In genomic region chrY:8361715-8362114, GRCh38 we compare ENCODE assay signal across 33 cellular contexts.
"Had no signal": no experiment of that assay in that cellular context is flagged by ENCODE, and none has a peak within 500 bp of the region (broad histone marks: within the 10 kb centered on the region; RNA-seq: fewer than 3 reads in every experiment).

No MANE protein-coding gene starts in this region.

- H3K4me1 ChIP-seq: body of pancreas had no signal

- H3K9me3 Mint-ChIP-seq: activated B cell treated with CpG ODN at 0.5 μM for 24 hours; activated CD4-positive, alpha-beta memory T cell treated with anti-CD3 and anti-CD28 coated beads for 36 hours; activated CD4-positive, alpha-beta T cell treated with anti-CD3 and anti-CD28 coated beads, Interleukin-2, amount 10 ng/mL, durations not matched to agents 24 days and 14 days; activated CD8-positive, alpha-beta T cell treated with anti-CD3 and anti-CD28 coated beads for 36 hours; activated naive CD4-positive, alpha-beta T cell treated with anti-CD3 and anti-CD28 coated beads, Interleukin-2, amount 10 ng/mL, durations not matched to agents 7 days and 5 days; activated naive CD4-positive, alpha-beta T cell treated with anti-CD3 and anti-CD28 coated beads, Interleukin-2, amount 50 U/mL, for 24 hours; activated naive CD8-positive, alpha-beta T cell treated with anti-CD3 and anti-CD28 coated beads, Interleukin-2, amount 10 ng/mL, durations not matched to agents 7 days and 5 days; activated naive CD8-positive, alpha-beta T cell treated with anti-CD3 and anti-CD28 coated beads, Interleukin-2, amount 50 U/mL, for 24 hours; activated T-cell treated with anti-CD3 and anti-CD28 coated beads, Interleukin-2, amount 50 U/mL, for 4 hours; activated T-cell treated with anti-CD3 and anti-CD28 coated beads, Interleukin-2, amount 50 U/mL, for 72 hours; activated T-helper 1 cell treated with anti-CD3 and anti-CD28 coated beads, Interleukin-12 subunit alpha, Interleukin-12 subunit beta, Interleukin-2, Interleukin-4 antibody, amounts not matched to agents 30 ng/mL and 10 ng/mL and 1 ng/mL, durations not matched to agents 14 hours and 24 hours and 36 hours; activated T-helper 2 cell treated with anti-CD3 and anti-CD28 coated beads, Interferon-gamma antibody, Interleukin-2, Interleukin-4, amounts not matched to agents 10 μg/mL and 5 μg/mL and 100 μg/mL, durations not matched to agents 14 hours and 24 hours and 36 hours; T-helper 2 cell treated with Interferon-gamma antibody and Interleukin-4, amounts not matched to agents 5 μg/mL and 100 μg/mL, for 36 hours had no signal

- H3K27me3 ChIP-seq: body of pancreas, brain microvascular endothelial cell had no signal

- H3K27ac ChIP-seq: body of pancreas, brain microvascular endothelial cell, VCaP had no signal

- DNase-seq: activated B cell treated with CpG ODN at 0.5 μM for 24 hours; activated CD4-positive, alpha-beta memory T cell treated with anti-CD3 and anti-CD28 coated beads for 36 hours; activated CD4-positive, alpha-beta T cell treated with anti-CD3 and anti-CD28 coated beads, Interleukin-2, amount 10 ng/mL, durations not matched to agents 24 days and 14 days; activated CD4-positive, alpha-beta T cell treated with anti-CD3 and anti-CD28 coated beads, Interleukin-2, amount 50 U/mL, for 1 hour; activated CD4-positive, alpha-beta T cell treated with anti-CD3 and anti-CD28 coated beads, Interleukin-2, amount 50 U/mL, for 4 hours; activated CD8-positive, alpha-beta memory T cell treated with anti-CD3 and anti-CD28 coated beads, Interleukin-2, amount 50 U/mL, for 4 hours; activated CD8-positive, alpha-beta T cell treated with anti-CD3 and anti-CD28 coated beads for 36 hours; activated effector memory CD4-positive, alpha-beta T cell treated with Interleukin-2 at 50 U/mL for 16 hours; activated gamma-delta T cell; activated naive CD4-positive, alpha-beta T cell treated with anti-CD3 and anti-CD28 coated beads, Interleukin-2, amount 10 ng/mL, durations not matched to agents 7 days and 5 days; activated naive CD4-positive, alpha-beta T cell treated with Interleukin-2 at 50 U/mL for 16 hours; activated naive CD8-positive, alpha-beta T cell treated with anti-CD3 and anti-CD28 coated beads, Interleukin-2, amount 10 ng/mL, durations not matched to agents 7 days and 5 days; activated naive CD8-positive, alpha-beta T cell treated with anti-CD3 and anti-CD28 coated beads, Interleukin-2, amount 50 U/mL, for 24 hours; activated T-cell treated with anti-CD3 and anti-CD28 coated beads for 4 hours; activated T-cell treated with anti-CD3 and anti-CD28 coated beads, Interleukin-2, amount 50 U/mL, for 1 hour; activated T-cell treated with anti-CD3 and anti-CD28 coated beads, Interleukin-2, amount 50 U/mL, for 4 hours; activated T-cell treated with anti-CD3 and anti-CD28 coated beads, Interleukin-2, amount 50 U/mL, for 72 hours; amygdala; aorta; body of pancreas; brain microvascular endothelial cell; central memory CD4-positive, alpha-beta T cell; SW 1271; T-helper 1 cell; T-helper 2 cell; T-helper 9 cell had no signal

- H3K27me3 Mint-ChIP-seq: activated B cell treated with CpG ODN at 0.5 μM for 24 hours; activated CD4-positive, alpha-beta T cell treated with anti-CD3 and anti-CD28 coated beads, Interleukin-2, amount 10 ng/mL, durations not matched to agents 24 days and 14 days; activated CD8-positive, alpha-beta T cell treated with anti-CD3 and anti-CD28 coated beads for 36 hours; activated naive CD4-positive, alpha-beta T cell treated with anti-CD3 and anti-CD28 coated beads, Interleukin-2, amount 10 ng/mL, durations not matched to agents 7 days and 5 days; activated naive CD8-positive, alpha-beta T cell; activated naive CD8-positive, alpha-beta T cell treated with anti-CD3 and anti-CD28 coated beads, Interleukin-2, amount 10 ng/mL, durations not matched to agents 7 days and 5 days; activated naive CD8-positive, alpha-beta T cell treated with anti-CD3 and anti-CD28 coated beads, Interleukin-2, amount 50 U/mL, for 24 hours had no signal

- H3K36me3 Mint-ChIP-seq: activated CD4-positive, alpha-beta memory T cell treated with anti-CD3 and anti-CD28 coated beads for 36 hours; activated naive CD4-positive, alpha-beta T cell treated with anti-CD3 and anti-CD28 coated beads, Interleukin-2, amount 10 ng/mL, durations not matched to agents 7 days and 5 days; activated naive CD4-positive, alpha-beta T cell treated with anti-CD3 and anti-CD28 coated beads, Interleukin-2, amount 50 U/mL, for 24 hours; activated naive CD8-positive, alpha-beta T cell; activated naive CD8-positive, alpha-beta T cell treated with anti-CD3 and anti-CD28 coated beads, Interleukin-2, amount 10 ng/mL, durations not matched to agents 7 days and 5 days had no signal

- H3K4me3 ChIP-seq: body of pancreas had no signal

- ATAC-seq: activated CD8-positive, alpha-beta T cell treated with anti-CD3 and anti-CD28 coated beads for 36 hours; activated naive CD8-positive, alpha-beta T cell treated with anti-CD3 and anti-CD28 coated beads, Interleukin-2, amount 50 U/mL, for 24 hours; body of pancreas had no signal

- H3K27ac Mint-ChIP-seq: activated B cell treated with CpG ODN at 0.5 μM for 24 hours; activated CD4-positive, alpha-beta memory T cell treated with anti-CD3 and anti-CD28 coated beads for 36 hours; activated CD4-positive, alpha-beta T cell treated with anti-CD3 and anti-CD28 coated beads, Interleukin-2, amount 10 ng/mL, durations not matched to agents 24 days and 14 days; activated CD8-positive, alpha-beta T cell treated with anti-CD3 and anti-CD28 coated beads for 36 hours; activated naive CD4-positive, alpha-beta T cell treated with anti-CD3 and anti-CD28 coated beads, Interleukin-2, amount 10 ng/mL, durations not matched to agents 7 days and 5 days; activated naive CD4-positive, alpha-beta T cell treated with anti-CD3 and anti-CD28 coated beads, Interleukin-2, amount 50 U/mL, for 24 hours; activated naive CD8-positive, alpha-beta T cell; activated naive CD8-positive, alpha-beta T cell treated with anti-CD3 and anti-CD28 coated beads, Interleukin-2, amount 10 ng/mL, durations not matched to agents 7 days and 5 days; activated naive CD8-positive, alpha-beta T cell treated with anti-CD3 and anti-CD28 coated beads, Interleukin-2, amount 50 U/mL, for 24 hours; activated T-cell treated with anti-CD3 and anti-CD28 coated beads, Interleukin-2, amount 50 U/mL, for 72 hours; activated T-helper 1 cell treated with anti-CD3 and anti-CD28 coated beads, Interleukin-12 subunit alpha, Interleukin-12 subunit beta, Interleukin-2, Interleukin-4 antibody, amounts not matched to agents 30 ng/mL and 10 ng/mL and 1 ng/mL, durations not matched to agents 14 hours and 24 hours and 36 hours; activated T-helper 2 cell treated with anti-CD3 and anti-CD28 coated beads, Interferon-gamma antibody, Interleukin-2, Interleukin-4, amounts not matched to agents 10 μg/mL and 5 μg/mL and 100 μg/mL, durations not matched to agents 14 hours and 24 hours and 36 hours; T-helper 1 cell treated with Interleukin-12 subunit alpha and Interleukin-12 subunit beta and Interleukin-4 antibody, amounts not matched to agents 30 μg/mL and 1 μg/mL, for 36 hours; T-helper 2 cell treated with Interferon-gamma antibody and Interleukin-4, amounts not matched to agents 5 μg/mL and 100 μg/mL, for 36 hours had no signal

- H3K36me3 ChIP-seq: brain microvascular endothelial cell had no signal

- H3K4me3 Mint-ChIP-seq: activated B cell treated with CpG ODN at 0.5 μM for 24 hours; activated CD4-positive, alpha-beta memory T cell treated with anti-CD3 and anti-CD28 coated beads for 36 hours; activated CD4-positive, alpha-beta T cell treated with anti-CD3 and anti-CD28 coated beads, Interleukin-2, amount 10 ng/mL, durations not matched to agents 24 days and 14 days; activated CD8-positive, alpha-beta T cell treated with anti-CD3 and anti-CD28 coated beads for 36 hours; activated naive CD4-positive, alpha-beta T cell treated with anti-CD3 and anti-CD28 coated beads, Interleukin-2, amount 10 ng/mL, durations not matched to agents 7 days and 5 days; activated naive CD4-positive, alpha-beta T cell treated with anti-CD3 and anti-CD28 coated beads, Interleukin-2, amount 50 U/mL, for 24 hours; activated naive CD8-positive, alpha-beta T cell; activated naive CD8-positive, alpha-beta T cell treated with anti-CD3 and anti-CD28 coated beads, Interleukin-2, amount 10 ng/mL, durations not matched to agents 7 days and 5 days; activated naive CD8-positive, alpha-beta T cell treated with anti-CD3 and anti-CD28 coated beads, Interleukin-2, amount 50 U/mL, for 24 hours; activated T-cell treated with anti-CD3 and anti-CD28 coated beads, Interleukin-2, amount 50 U/mL, for 4 hours; activated T-cell treated with anti-CD3 and anti-CD28 coated beads, Interleukin-2, amount 50 U/mL, for 72 hours; activated T-helper 1 cell treated with anti-CD3 and anti-CD28 coated beads, Interleukin-12 subunit alpha, Interleukin-12 subunit beta, Interleukin-2, Interleukin-4 antibody, amounts not matched to agents 30 ng/mL and 10 ng/mL and 1 ng/mL, durations not matched to agents 14 hours and 24 hours and 36 hours; T-helper 1 cell treated with Interleukin-12 subunit alpha and Interleukin-12 subunit beta and Interleukin-4 antibody, amounts not matched to agents 30 μg/mL and 1 μg/mL, for 36 hours; T-helper 2 cell treated with Interferon-gamma antibody and Interleukin-4, amounts not matched to agents 5 μg/mL and 100 μg/mL, for 36 hours had no signal

- H3K4me1 Mint-ChIP-seq: activated B cell treated with CpG ODN at 0.5 μM for 24 hours; activated CD4-positive, alpha-beta T cell treated with anti-CD3 and anti-CD28 coated beads, Interleukin-2, amount 10 ng/mL, durations not matched to agents 24 days and 14 days; activated naive CD4-positive, alpha-beta T cell treated with anti-CD3 and anti-CD28 coated beads, Interleukin-2, amount 10 ng/mL, durations not matched to agents 7 days and 5 days; activated naive CD4-positive, alpha-beta T cell treated with anti-CD3 and anti-CD28 coated beads, Interleukin-2, amount 50 U/mL, for 24 hours; activated naive CD8-positive, alpha-beta T cell treated with anti-CD3 and anti-CD28 coated beads, Interleukin-2, amount 10 ng/mL, durations not matched to agents 7 days and 5 days; activated naive CD8-positive, alpha-beta T cell treated with anti-CD3 and anti-CD28 coated beads, Interleukin-2, amount 50 U/mL, for 24 hours had no signal

- H3K9me3 ChIP-seq: body of pancreas had no signal
